Comparison of ENCODE assay signal across 21 cellular contexts in genomic region chr20:6580486-6580885, GRCh38.
DNase-seq lines count a peak whose midpoint lies in the region; ATAC-seq, FAIRE-seq and TF ChIP-seq lines count a peak whose summit lies in the region.
"Had no signal": no experiment of that assay in that cellular context is flagged by ENCODE, and none has a peak within 500 bp of the region (broad histone marks: within the 10 kb centered on the region; RNA-seq: fewer than 3 reads in every experiment).

No MANE protein-coding gene starts in this region.

- H3K4me1 Mint-ChIP-seq in naive thymus-derived CD8-positive, alpha-beta T cell: no peaks in the 10 kb centered on the region
- no peaks in the 10 kb centered on the region for H3K4me1 Mint-ChIP-seq in CD14-positive monocyte

- H4K20me1 ChIP-seq in HepG2 (ENCODE audit: insufficient read depth, low read length): no peaks in the 10 kb centered on the region

- peaks cover 0 to 9% (median 0%) of the 10 kb centered on the region in 9 donors for H3K9me3 Mint-ChIP-seq in naive thymus-derived CD8-positive, alpha-beta T cell
- no peaks in the 10 kb centered on the region for H3K9me3 Mint-ChIP-seq in CD14-positive monocyte
- H3K9me3 Mint-ChIP-seq: GM23338 had no signal

- intact Hi-C loops in HepG2 (cut with micrococcal nuclease; ENCODE audit: unreplicated experiment): loop anchor here (5.0 kb wide), 1 partner anchor 187 kb away; the partner anchor contains the start of gene BMP2
- intact Hi-C loops in right lobe of liver (cut with DNase I): no loop called here
- intact Hi-C loops in esophagus muscularis mucosa (cut with DNase I): no loop called here
- intact Hi-C loops in left ventricle myocardium inferior (cut with micrococcal nuclease): no loop called here
- intact Hi-C loops in upper lobe of right lung (cut with DNase I): no loop called here
- intact Hi-C loops in CD14-positive monocyte (cut with micrococcal nuclease): loop anchor here in 1 of 2 donors (10.0 kb wide), 1 partner anchor 794 kb away; no protein-coding TSS in a partner anchor
- intact Hi-C loops in uterus (cut with DNase I; ENCODE audit: low total_unique reads): no loop called here

- no peaks in the 10 kb centered on the region for H3K36me3 ChIP-seq in HepG2 (replicated peaks in 1 of 2; ENCODE audit: control insufficient read depth in 1 of 2, insufficient read depth in 2 of 2, low read length in 2 of 2)
- H3K36me3 ChIP-seq in right lobe of liver: no peaks in the 10 kb centered on the region
- H3K36me3 ChIP-seq in esophagus muscularis mucosa: no peaks in the 10 kb centered on the region
- no peaks in the 10 kb centered on the region for H3K36me3 ChIP-seq in left ventricle myocardium inferior
- no peaks in the 10 kb centered on the region for H3K36me3 ChIP-seq in upper lobe of right lung
- H3K36me3 ChIP-seq in uterus: no peaks in the 10 kb centered on the region
- H3K36me3 ChIP-seq: BE2C had no signal

- BruUV-seq in HepG2 (replicated peaks; lab: Mats Ljungman, UMichigan): no TSS peak

- no peak overlapping the region for H3K4me2 ChIP-seq in HepG2 (ENCODE audit: low read depth, low read length)
- H3K4me2 ChIP-seq: GM23338 had no signal

- no peak overlapping the region for H2AFZ ChIP-seq in HepG2 (ENCODE audit: low read length)
- H2AFZ ChIP-seq: GM23338 had no signal

- no peak for TF ChIP-seq CTCF in HepG2 (CRISPR knock-in tag; IDR thresholded peaks at IDR 0.05)
- no peak for TF ChIP-seq CTCF in right lobe of liver (IDR thresholded peaks at IDR 0.05)
- no peak for TF ChIP-seq CTCF in esophagus muscularis mucosa (IDR thresholded peaks at IDR 0.05)
- no peak for TF ChIP-seq CTCF in left ventricle myocardium inferior (IDR thresholded peaks at IDR 0.05; ENCODE audit: borderline replicate concordance)
- TF ChIP-seq CTCF in upper lobe of right lung (IDR thresholded peaks at IDR 0.05): no peak
- no peak for TF ChIP-seq CTCF in CD14-positive monocyte (IDR thresholded peaks at IDR 0.05)
- TF ChIP-seq CTCF in uterus (IDR thresholded peaks at IDR 0.05): no peak

- DNase-seq in HepG2 (ENCODE audit: low spot score): no peak
- no peak for DNase-seq in right lobe of liver
- peak; percentile 62 for DNase-seq in esophagus muscularis mucosa (ENCODE audit: extremely low spot score)
- peak; percentile 13 for DNase-seq in left ventricle myocardium inferior
- no peak for DNase-seq in upper lobe of right lung
- DNase-seq in naive thymus-derived CD8-positive, alpha-beta T cell: no peak
- no peak for DNase-seq in CD14-positive monocyte (ENCODE audit: low spot score)
- no peak for DNase-seq in uterus
- DNase-seq: ACHN; BE2C; C1 segment of cervical spinal cord; Calu3; CD4-positive, alpha-beta T cell; DMS79 treated with DMSO at 0.1 percent for 48 hours; GF-D8; H7; HFFc6 had no signal

- FAIRE-seq in HepG2 (lab: Jason Lieb, UNC): no peak
- FAIRE-seq: A204.1, HTR-8/SVneo had no signal

- H3K27me3 ChIP-seq in HepG2 (ENCODE audit: control insufficient read depth in 1 of 2, insufficient read depth in 2 of 2, low read length in 2 of 2) (no peaks in the 10 kb centered on the region), right lobe of liver (no peaks in the 10 kb centered on the region), esophagus muscularis mucosa (no peaks in the 10 kb centered on the region), left ventricle myocardium inferior (ENCODE audit: low read depth) (peaks cover 4% of the 10 kb centered on the region), upper lobe of right lung (no peaks in the 10 kb centered on the region), uterus (no peaks in the 10 kb centered on the region)
- H3K27me3 ChIP-seq: BE2C had no signal

- in situ Hi-C loops in HepG2 (cut with HindIII; ENCODE audit: extremely low pct_ligation_motif_present, low pct_unique_long_range_greater_than_20kb): no loop called here

- H3K4me1 ChIP-seq in HepG2 (ENCODE audit: insufficient read depth, low read length) (peaks cover 9% of the 10 kb centered on the region), right lobe of liver (peaks cover 0 to 3% (median 0%) of the 10 kb centered on the region in 4 donors), esophagus muscularis mucosa (no peaks in the 10 kb centered on the region), left ventricle myocardium inferior (peaks cover 6% of the 10 kb centered on the region), upper lobe of right lung (peaks cover 4% of the 10 kb centered on the region), uterus (no peaks in the 10 kb centered on the region)
- H3K4me1 ChIP-seq: BE2C had no signal

- ATAC-seq in HepG2: no peak
- ATAC-seq in right lobe of liver: no peak
- peak; percentile 21 for ATAC-seq in upper lobe of right lung
- no peak for ATAC-seq in naive thymus-derived CD8-positive, alpha-beta T cell
- ATAC-seq: GM23338, HCT116 had no signal

- TF ChIP-seq POLR2A in HepG2 (IDR thresholded peaks at IDR 0.05; ENCODE audit: insufficient read depth in 1 of 2, low read depth in 2 of 2, low read length in 2 of 2) (no peak), right lobe of liver (IDR thresholded peaks at IDR 0.05) (no peak), esophagus muscularis mucosa (IDR thresholded peaks at IDR 0.05; ENCODE audit: low read depth) (no peak), uterus (IDR thresholded peaks at IDR 0.05) (no peak)

- no peaks in the 10 kb centered on the region for H3K9me3 ChIP-seq in HepG2 (ENCODE audit: low read length)
- no peaks in the 10 kb centered on the region for H3K9me3 ChIP-seq in right lobe of liver
- H3K9me3 ChIP-seq in esophagus muscularis mucosa: no peaks in the 10 kb centered on the region
- no peaks in the 10 kb centered on the region for H3K9me3 ChIP-seq in left ventricle myocardium inferior (replicated peaks)
- no peaks in the 10 kb centered on the region for H3K9me3 ChIP-seq in upper lobe of right lung
- H3K9me3 ChIP-seq in uterus: no peaks in the 10 kb centered on the region
- H3K9me3 ChIP-seq: BE2C had no signal

- no peak overlapping the region for H3K4me3 ChIP-seq in HepG2 (replicated peaks in 1 of 3; ENCODE audit: insufficient read depth in 1 of 3, low read depth in 2 of 3, low read length in 3 of 3)
- H3K4me3 ChIP-seq in right lobe of liver: no peak overlapping the region
- H3K4me3 ChIP-seq in esophagus muscularis mucosa: no peak overlapping the region
- no peak overlapping the region for H3K4me3 ChIP-seq in left ventricle myocardium inferior
- H3K4me3 ChIP-seq in upper lobe of right lung: no peak overlapping the region
- no peak overlapping the region for H3K4me3 ChIP-seq in uterus
- H3K4me3 ChIP-seq: GM23338 had no signal

- no peak overlapping the region for H3K9ac ChIP-seq in HepG2 (ENCODE audit: insufficient read depth, low read depth, low read length)

- CTCF ChIA-PET in HepG2 (lab: Yijun Ruan, JAX; ENCODE audit: low intra/inter-chr PET ratio, low total read pairs): no interaction called here

- no peak for TF ChIP-seq RAD21 in HepG2 (CRISPR knock-in tag; IDR thresholded peaks at IDR 0.05)

- TF ChIP-seq EP300 in HepG2 (IDR thresholded peaks at IDR 0.05; ENCODE audit: low read depth in 2 of 2, low read length in 2 of 2): no peak
- TF ChIP-seq EP300 in HepG2 (CRISPR knock-in tag; IDR thresholded peaks at IDR 0.05; ENCODE audit: borderline replicate concordance): no peak
- TF ChIP-seq EP300 in esophagus muscularis mucosa (IDR thresholded peaks at IDR 0.05): no peak

- H3K79me2 ChIP-seq in HepG2 (ENCODE audit: insufficient read depth, low read length): no peaks in the 10 kb centered on the region

- no peak overlapping the region for H3K27ac Mint-ChIP-seq in naive thymus-derived CD8-positive, alpha-beta T cell
- H3K27ac Mint-ChIP-seq in CD14-positive monocyte: no peak overlapping the region
- H3K27ac Mint-ChIP-seq: CD4-positive, alpha-beta T cell; GM23338; HFFc6 had no signal

- no peak overlapping the region for H3K27ac ChIP-seq in HepG2 (ENCODE audit: extremely low read length, insufficient read depth, low read length)
- no peak overlapping the region for H3K27ac ChIP-seq in right lobe of liver
- H3K27ac ChIP-seq in esophagus muscularis mucosa (replicated peaks in 1 of 4): no peak overlapping the region
- peak overlapping the region; percentile 15 for H3K27ac ChIP-seq in left ventricle myocardium inferior (replicated peaks)
- H3K27ac ChIP-seq in upper lobe of right lung: no peak overlapping the region
- H3K27ac ChIP-seq in uterus: no peak overlapping the region

- POLR2A ChIA-PET in HepG2 (lab: Yijun Ruan, JAX): no interaction called here
- POLR2A ChIA-PET in naive thymus-derived CD8-positive, alpha-beta T cell (lab: Charles Lee): no interaction called here

- no peaks in the 10 kb centered on the region for H3K36me3 Mint-ChIP-seq in naive thymus-derived CD8-positive, alpha-beta T cell
- H3K36me3 Mint-ChIP-seq in CD14-positive monocyte: no peaks in the 10 kb centered on the region

- H3K4me3 Mint-ChIP-seq in naive thymus-derived CD8-positive, alpha-beta T cell: no peak overlapping the region
- no peak overlapping the region for H3K4me3 Mint-ChIP-seq in CD14-positive monocyte
- H3K4me3 Mint-ChIP-seq: CD4-positive, alpha-beta T cell; GM23338; HFFc6 had no signal

- 25% methylated on average over 4 of the region's 4 CpGs for WGBS in HepG2 (ENCODE audit: low lambda C conversion rate)
- WGBS in right lobe of liver (ENCODE audit: insufficient coverage, low coverage, low lambda C conversion rate, missing lambda C conversion rate): 27% methylated on average over 3 of the region's 4 CpGs
- WGBS in esophagus muscularis mucosa: 61% methylated on average over 3 of the region's 4 CpGs

- H3K27me3 Mint-ChIP-seq in naive thymus-derived CD8-positive, alpha-beta T cell: peaks cover 0 to 10% (median 0%) of the 10 kb centered on the region in 5 donors
- peaks cover 0 to 1% (median 1%) of the 10 kb centered on the region in 3 donors for H3K27me3 Mint-ChIP-seq in CD14-positive monocyte (ENCODE audit: low read depth in 3 of 3)
- H3K27me3 Mint-ChIP-seq: CD4-positive, alpha-beta T cell had no signal

TF ChIP-seq in HepG2, 621 proteins besides CTCF, POLR2A, EP300 and RAD21:
- TF ChIP-seq ATF7 (IDR thresholded peaks at IDR 0.05): peak; percentile 51; the same call in 1 of the 2 replicates
- no peak for TF ChIP-seq ATF7 (CRISPR knock-in tag; IDR thresholded peaks at IDR 0.05)
- TF ChIP-seq ZNF263 (CRISPR knock-in tag; IDR thresholded peaks at IDR 0.05): no peak

Comparison
In these comparisons a context has a peak if more than half of its experiments do, and no peak if none do; other contexts are left out.
1. DNase-seq: peak in esophagus muscularis mucosa (single experiment) and left ventricle myocardium inferior (single experiment); none in HepG2 (single experiment), right lobe of liver (0 of 3), upper lobe of right lung (single experiment), naive thymus-derived CD8-positive, alpha-beta T cell (0 of 10), CD14-positive monocyte (single experiment) and uterus (0 of 2).